In genomic region chr17:10031606-10032005, GRCh38 we compare ENCODE assay signal across 17 cellular contexts.
"Had no signal": no experiment of that assay in that cellular context is flagged by ENCODE, and none has a peak within 500 bp of the region (broad histone marks: within the 10 kb centered on the region; RNA-seq: fewer than 3 reads in every experiment).

No MANE protein-coding gene starts in this region.

- H3K4me2 ChIP-seq: neural progenitor cell had no signal

- H3K27ac ChIP-seq: cardiac muscle cell, neural progenitor cell, thyroid gland had no signal

- H3K9me3 Mint-ChIP-seq: naive B cell; neural progenitor cell; stimulated activated memory B cell treated with anti-CD40 and anti-IgM and Interleukin-4, amounts not matched to agents 10 μg/mL and 1 μg/mL and 100 μg/mL, for 72 hours had no signal

- H3K4me3 Mint-ChIP-seq: activated naive CD8-positive, alpha-beta T cell; neural progenitor cell; stimulated activated memory B cell treated with anti-CD40 and anti-IgM and Interleukin-4, amounts not matched to agents 10 μg/mL and 1 μg/mL and 100 μg/mL, for 72 hours had no signal

- H3K4me3 ChIP-seq: cardiac muscle cell, neural progenitor cell, spleen, thyroid gland had no signal

- H3K27me3 Mint-ChIP-seq: activated naive CD8-positive, alpha-beta T cell; naive B cell had no signal

- DNase-seq: activated CD4-positive, alpha-beta T cell treated with anti-CD3 and anti-CD28 coated beads, Interleukin-2, amount 50 U/mL, for 4 hours; activated gamma-delta T cell treated with Interleukin-2 at 50 U/mL for 16 hours; cortex of kidney; effector memory CD4-positive, alpha-beta T cell; left colon; naive B cell; spleen; stimulated activated CD4-positive, alpha-beta T cell treated with anti-CD3 and anti-CD28 coated beads, Interleukin-4, amount 100 ng/mL, for 4 hours; SW 1271; thyroid gland had no signal

- H3K36me3 ChIP-seq: cardiac muscle cell, neural progenitor cell, thyroid gland had no signal

- H3K27me3 ChIP-seq: cardiac muscle cell, neural progenitor cell, spleen, thyroid gland had no signal

- H3K4me1 ChIP-seq: thyroid gland had no signal

- FAIRE-seq: endothelial cell of umbilical vein, islet of Langerhans, urothelium cell line had no signal

- H3K9ac ChIP-seq: neural progenitor cell had no signal

- H3K27ac Mint-ChIP-seq: activated naive CD8-positive, alpha-beta T cell; neural progenitor cell; stimulated activated memory B cell treated with anti-CD40 and anti-IgM and Interleukin-4, amounts not matched to agents 10 μg/mL and 1 μg/mL and 100 μg/mL, for 72 hours had no signal

- H3K36me3 Mint-ChIP-seq: activated naive CD8-positive, alpha-beta T cell; naive B cell; neural progenitor cell; stimulated activated memory B cell treated with anti-CD40 and anti-IgM and Interleukin-4, amounts not matched to agents 10 μg/mL and 1 μg/mL and 100 μg/mL, for 72 hours had no signal

- H3K9me3 ChIP-seq: spleen, thyroid gland had no signal
